In the genomic region with DNA sequence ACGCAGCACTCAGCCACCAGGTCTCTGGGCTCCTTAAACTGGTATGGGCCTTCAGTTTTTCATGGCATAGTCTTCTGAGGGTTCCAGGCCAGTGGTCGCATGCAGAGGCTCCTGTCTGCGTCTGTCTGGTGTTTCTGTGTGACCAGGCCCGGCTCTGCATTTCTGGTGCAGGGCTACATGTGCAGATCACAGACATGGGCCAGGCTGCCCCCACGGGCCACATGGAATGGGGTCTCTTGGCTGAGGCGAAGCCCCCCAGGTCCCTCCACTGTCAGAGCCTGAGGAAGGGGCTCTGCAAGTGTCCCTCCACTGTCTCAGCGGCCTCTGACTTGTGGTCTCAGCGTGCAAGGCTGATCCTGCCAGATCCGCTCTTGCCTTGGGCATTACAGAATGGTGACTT, we compare ENCODE assay signal across 16 cellular contexts. TPM values are rescaled to one million over a fixed set of nuclear protein-coding genes. Genes with fewer than 3 reads are reported as not detected.
DNase-seq lines count a peak whose midpoint lies in the region; ATAC-seq and TF ChIP-seq lines count a peak whose summit lies in the region.
"Had no signal": no experiment of that assay in that cellular context is flagged by ENCODE, and none has a peak within 500 bp of the region (broad histone marks: within the 10 kb centered on the region; RNA-seq: fewer than 3 reads in every experiment).

No MANE protein-coding gene starts in this region.

- no peak overlapping the region for H3K4me3 Mint-ChIP-seq in activated naive CD4-positive, alpha-beta T cell treated with anti-CD3 and anti-CD28 coated beads, Interleukin-2, amount 10 ng/mL, durations not matched to agents 7 days and 5 days
- H3K4me3 Mint-ChIP-seq in activated T-helper 1 cell treated with anti-CD3 and anti-CD28 coated beads, Interleukin-12 subunit alpha, Interleukin-12 subunit beta, Interleukin-2, Interleukin-4 antibody, amounts not matched to agents 30 ng/mL and 10 ng/mL and 1 ng/mL, durations not matched to agents 14 hours and 24 hours and 36 hours, result no peak overlapping the region
- H3K4me3 Mint-ChIP-seq: GM23338 had no signal

- H3K27me3 Mint-ChIP-seq in activated naive CD4-positive, alpha-beta T cell treated with anti-CD3 and anti-CD28 coated beads, Interleukin-2, amount 10 ng/mL, durations not matched to agents 7 days and 5 days, result no peaks in the 10 kb centered on the region
- no peaks in the 10 kb centered on the region for H3K27me3 Mint-ChIP-seq in activated T-helper 1 cell treated with anti-CD3 and anti-CD28 coated beads, Interleukin-12 subunit alpha, Interleukin-12 subunit beta, Interleukin-2, Interleukin-4 antibody, amounts not matched to agents 30 ng/mL and 10 ng/mL and 1 ng/mL, durations not matched to agents 14 hours and 24 hours and 36 hours (ENCODE audit: insufficient read depth)

- peak; percentile 14 for DNase-seq in activated naive CD4-positive, alpha-beta T cell treated with anti-CD3 and anti-CD28 coated beads, Interleukin-2, amount 10 ng/mL, durations not matched to agents 7 days and 5 days
- no peak for DNase-seq in activated naive CD4-positive, alpha-beta T cell treated with anti-CD3 and anti-CD28 coated beads, Interleukin-2, amount 50 U/mL, for 16 hours
- DNase-seq in activated T-helper 1 cell treated with anti-CD3 and anti-CD28 coated beads, Interleukin-12 subunit alpha, Interleukin-12 subunit beta, Interleukin-2, Interleukin-4 antibody, amounts not matched to agents 30 ng/mL and 10 ng/mL and 1 ng/mL, durations not matched to agents 14 hours and 24 hours and 36 hours (ENCODE audit: low spot score), result no peak
- DNase-seq in mesenteric fat pad (ENCODE audit: low spot score) (peak; percentile 74), suprapubic skin (ENCODE audit: low spot score in 2 of 2) (peak; percentile 32 to 72), OCI-M2 (lab: John Stamatoyannopoulos, UW; ENCODE audit: unreplicated experiment) (no peak), NCI-H524 (lab: John Stamatoyannopoulos, UW) (no peak)
- DNase-seq: COR-L47; mesendoderm; SIG-M5; stimulated activated CD4-positive, alpha-beta T cell treated with anti-CD3 and anti-CD28 coated beads, Interleukin-1b, Interleukin-23, amount 100 ng/mL, for 48 hours; stomach had no signal

- intact Hi-C loops in activated T-helper 1 cell treated with anti-CD3 and anti-CD28 coated beads, Interleukin-12 subunit alpha, Interleukin-12 subunit beta, Interleukin-2, Interleukin-4 antibody, amounts not matched to agents 30 ng/mL and 10 ng/mL and 1 ng/mL, durations not matched to agents 14 hours and 24 hours and 36 hours (cut with micrococcal nuclease), result no loop called here

- no peak for TF ChIP-seq POLR2A in suprapubic skin (IDR thresholded peaks at IDR 0.05)

- WGBS in suprapubic skin, result 95% methylated on average over 9 of the region's 9 CpGs

- H3K36me3 ChIP-seq in suprapubic skin, result no peaks in the 10 kb centered on the region

- no peak for TF ChIP-seq CTCF in suprapubic skin (IDR thresholded peaks at IDR 0.05)

- H3K36me3 Mint-ChIP-seq in activated naive CD4-positive, alpha-beta T cell treated with anti-CD3 and anti-CD28 coated beads, Interleukin-2, amount 10 ng/mL, durations not matched to agents 7 days and 5 days, result peaks cover 63% of the 10 kb centered on the region
- peaks cover 47% of the 10 kb centered on the region for H3K36me3 Mint-ChIP-seq in activated T-helper 1 cell treated with anti-CD3 and anti-CD28 coated beads, Interleukin-12 subunit alpha, Interleukin-12 subunit beta, Interleukin-2, Interleukin-4 antibody, amounts not matched to agents 30 ng/mL and 10 ng/mL and 1 ng/mL, durations not matched to agents 14 hours and 24 hours and 36 hours (ENCODE audit: low read depth)

- no peaks in the 10 kb centered on the region for H3K9me3 ChIP-seq in suprapubic skin
- H3K9me3 ChIP-seq: stomach had no signal

- H3K4me3 ChIP-seq in suprapubic skin, result no peak overlapping the region
- H3K4me3 ChIP-seq: GM23338, stomach had no signal

- TF ChIP-seq EP300 in suprapubic skin (IDR thresholded peaks at IDR 0.05), result no peak

- no peaks in the 10 kb centered on the region for H3K27me3 ChIP-seq in suprapubic skin
- H3K27me3 ChIP-seq: stomach had no signal

- CTCF ChIA-PET in activated naive CD4-positive, alpha-beta T cell treated with anti-CD3 and anti-CD28 coated beads, Interleukin-2, amount 10 ng/mL, durations not matched to agents 7 days and 5 days (lab: Charles Lee), result interaction anchor here (1.0 to 1.2 kb wide), 3 partner anchors 16 to 43 kb away, joined by 3 read pairs; no protein-coding TSS in a partner anchor

- H3K4me1 ChIP-seq in suprapubic skin, result no peaks in the 10 kb centered on the region

- peak overlapping the region; percentile 71 for H3K27ac Mint-ChIP-seq in activated naive CD4-positive, alpha-beta T cell treated with anti-CD3 and anti-CD28 coated beads, Interleukin-2, amount 10 ng/mL, durations not matched to agents 7 days and 5 days
- peak overlapping the region; percentile 27 for H3K27ac Mint-ChIP-seq in activated T-helper 1 cell treated with anti-CD3 and anti-CD28 coated beads, Interleukin-12 subunit alpha, Interleukin-12 subunit beta, Interleukin-2, Interleukin-4 antibody, amounts not matched to agents 30 ng/mL and 10 ng/mL and 1 ng/mL, durations not matched to agents 14 hours and 24 hours and 36 hours
- H3K27ac Mint-ChIP-seq: GM23338 had no signal

- H3K9me3 Mint-ChIP-seq in activated naive CD4-positive, alpha-beta T cell treated with anti-CD3 and anti-CD28 coated beads, Interleukin-2, amount 10 ng/mL, durations not matched to agents 7 days and 5 days, result no peaks in the 10 kb centered on the region
- H3K9me3 Mint-ChIP-seq in activated T-helper 1 cell treated with anti-CD3 and anti-CD28 coated beads, Interleukin-12 subunit alpha, Interleukin-12 subunit beta, Interleukin-2, Interleukin-4 antibody, amounts not matched to agents 30 ng/mL and 10 ng/mL and 1 ng/mL, durations not matched to agents 14 hours and 24 hours and 36 hours, result peaks cover 5% of the 10 kb centered on the region

- no peak for ATAC-seq in GM19455 (IDR thresholded peaks at IDR 0.05; ENCODE audit: unreplicated experiment)
- ATAC-seq: GM23338 had no signal

- peaks cover 38% of the 10 kb centered on the region for H3K4me1 Mint-ChIP-seq in activated naive CD4-positive, alpha-beta T cell treated with anti-CD3 and anti-CD28 coated beads, Interleukin-2, amount 10 ng/mL, durations not matched to agents 7 days and 5 days
- H3K4me1 Mint-ChIP-seq in activated T-helper 1 cell treated with anti-CD3 and anti-CD28 coated beads, Interleukin-12 subunit alpha, Interleukin-12 subunit beta, Interleukin-2, Interleukin-4 antibody, amounts not matched to agents 30 ng/mL and 10 ng/mL and 1 ng/mL, durations not matched to agents 14 hours and 24 hours and 36 hours (ENCODE audit: low read depth), result peaks cover 35% of the 10 kb centered on the region

- H3K27ac ChIP-seq in suprapubic skin, result no peak overlapping the region

RNA-seq across cellular contexts. Expression of a gene that starts 15.6 kb away (rescaled TPM):
- 40.5 and 41.7 TPM in 2 replicates for total RNA-seq in activated T-helper 1 cell treated with anti-CD3 and anti-CD28 coated beads, Interleukin-12 subunit alpha, Interleukin-12 subunit beta, Interleukin-2, Interleukin-4 antibody, amounts not matched to agents 30 ng/mL and 10 ng/mL and 1 ng/mL, durations not matched to agents 14 hours and 24 hours and 36 hours
- 38.9 TPM for total RNA-seq in mesenteric fat pad
- total RNA-seq in suprapubic skin, result 10 to 100 TPM; 43.2 to 63.6 (median 54.3) TPM

RNA-seq across cellular contexts. Expression of a gene that starts 21.9 kb away (rescaled TPM):
- 31.7 and 33.2 TPM in 2 replicates for total RNA-seq in activated T-helper 1 cell treated with anti-CD3 and anti-CD28 coated beads, Interleukin-12 subunit alpha, Interleukin-12 subunit beta, Interleukin-2, Interleukin-4 antibody, amounts not matched to agents 30 ng/mL and 10 ng/mL and 1 ng/mL, durations not matched to agents 14 hours and 24 hours and 36 hours
- total RNA-seq in mesenteric fat pad (2.0 TPM), suprapubic skin (1 to 10 TPM; 2.8 to 6.4 (median 5.1) TPM)
- total RNA-seq: endothelial cell of umbilical vein, LHCN-M2 had no signal

RNA-seq across cellular contexts. Expression of a gene that starts 53.6 kb away (rescaled TPM):
- total RNA-seq in activated T-helper 1 cell treated with anti-CD3 and anti-CD28 coated beads, Interleukin-12 subunit alpha, Interleukin-12 subunit beta, Interleukin-2, Interleukin-4 antibody, amounts not matched to agents 30 ng/mL and 10 ng/mL and 1 ng/mL, durations not matched to agents 14 hours and 24 hours and 36 hours, result 94.2 and 95.3 TPM in 2 replicates
- total RNA-seq in mesenteric fat pad, result 58.8 TPM
- total RNA-seq in suprapubic skin, result 100 to 1,000 TPM in 3 of 4 donors, 10 to 100 TPM in 1; 88.3 to 158 (median 113) TPM

Comparison
In these comparisons a context has a peak if more than half of its experiments do, and no peak if none do; other contexts are left out.
1. DNase-seq: peak in activated naive CD4-positive, alpha-beta T cell treated with anti-CD3 and anti-CD28 coated beads, Interleukin-2, amount 10 ng/mL, durations not matched to agents 7 days and 5 days (single experiment), mesenteric fat pad (single experiment) and suprapubic skin (2 of 2); none in activated naive CD4-positive, alpha-beta T cell treated with anti-CD3 and anti-CD28 coated beads, Interleukin-2, amount 50 U/mL, for 16 hours (single experiment), activated T-helper 1 cell treated with anti-CD3 and anti-CD28 coated beads, Interleukin-12 subunit alpha, Interleukin-12 subunit beta, Interleukin-2, Interleukin-4 antibody, amounts not matched to agents 30 ng/mL and 10 ng/mL and 1 ng/mL, durations not matched to agents 14 hours and 24 hours and 36 hours (single experiment), OCI-M2 (single experiment) and NCI-H524 (0 of 2).